Comparison of ENCODE assay signal across 8 cellular contexts in genomic region chr19:48501446-48501960, GRCh38. TPM values are rescaled to one million over a fixed set of nuclear protein-coding genes. Genes with fewer than 3 reads are reported as not detected.
A peak's percentile ranks its signal among the peaks of the same experiment; 100 is the strongest.
DNase-seq lines count a peak whose midpoint lies in the region; ATAC-seq, FAIRE-seq and TF ChIP-seq lines count a peak whose summit lies in the region.

No MANE protein-coding gene starts in this region.

- FAIRE-seq in D721Med (lab: Jason Lieb, UNC), result no peak

- peaks cover 67% of the 10 kb centered on the region for H3K27me3 ChIP-seq in left ventricle myocardium inferior (ENCODE audit: low read depth)

- DNase-seq in Right ventricle myocardium inferior (ENCODE audit: missing footprints), result no peak
- DNase-seq in left ventricle myocardium inferior, result no peak
- DNase-seq in NOMO-1 treated with dmso at 0.1 percent for 144 hours (lab: John Stamatoyannopoulos, UW; ENCODE audit: unreplicated experiment), result peak; percentile 87
- DNase-seq in iPS-NIHi7 (ENCODE audit: extremely low spot score), result peak; percentile 89
- DNase-seq in stimulated activated naive CD8-positive, alpha-beta T cell treated with anti-CD3 and anti-CD28 coated beads, Interleukin-15, amount 100 ng/mL, for 72 hours, result peak; percentile 54 to 66
- no peak for DNase-seq in D721Med (ENCODE audit: insufficient read length, low spot score)

- no peaks in the 10 kb centered on the region for H3K36me3 ChIP-seq in left ventricle myocardium inferior

- peak overlapping the region; percentile 70 for H3K4me3 Mint-ChIP-seq in activated T-helper 17 cell treated with anti-CD3 and anti-CD28 coated beads, Interleukin-2, amount 50 U/mL, for 72 hours
- peak overlapping the region; percentile 70 to 83 for H3K4me3 Mint-ChIP-seq in stimulated activated naive CD8-positive, alpha-beta T cell treated with anti-CD3 and anti-CD28 coated beads, Interleukin-15, amount 100 ng/mL, for 72 hours

- no peak overlapping the region for H3K4me3 ChIP-seq in left ventricle myocardium inferior

- intact Hi-C loops in Right ventricle myocardium inferior (cut with DNase I) (no loop called here), left ventricle myocardium inferior (cut with micrococcal nuclease) (no loop called here)

- TF ChIP-seq CTCF in left ventricle myocardium inferior (IDR thresholded peaks at IDR 0.05; ENCODE audit: borderline replicate concordance) (no peak), D721Med (IDR thresholded peaks at IDR 0.05; ENCODE audit: insufficient read depth, missing control alignments) (no peak)

- no peaks in the 10 kb centered on the region for H3K9me3 Mint-ChIP-seq in activated T-helper 17 cell treated with anti-CD3 and anti-CD28 coated beads, Interleukin-2, amount 50 U/mL, for 72 hours
- no peaks in the 10 kb centered on the region for H3K9me3 Mint-ChIP-seq in stimulated activated naive CD8-positive, alpha-beta T cell treated with anti-CD3 and anti-CD28 coated beads, Interleukin-15, amount 100 ng/mL, for 72 hours

- H3K27ac Mint-ChIP-seq in activated T-helper 17 cell treated with anti-CD3 and anti-CD28 coated beads, Interleukin-2, amount 50 U/mL, for 72 hours, result peak overlapping the region; percentile 71
- H3K27ac Mint-ChIP-seq in stimulated activated naive CD8-positive, alpha-beta T cell treated with anti-CD3 and anti-CD28 coated beads, Interleukin-15, amount 100 ng/mL, for 72 hours, result peak overlapping the region in 1 of 2 donors; percentile 75

- H3K9me3 ChIP-seq in left ventricle myocardium inferior (replicated peaks), result no peaks in the 10 kb centered on the region

- peaks cover 15% of the 10 kb centered on the region for H3K4me1 Mint-ChIP-seq in activated T-helper 17 cell treated with anti-CD3 and anti-CD28 coated beads, Interleukin-2, amount 50 U/mL, for 72 hours
- peaks cover 31% of the 10 kb centered on the region for H3K4me1 Mint-ChIP-seq in stimulated activated naive CD8-positive, alpha-beta T cell treated with anti-CD3 and anti-CD28 coated beads, Interleukin-15, amount 100 ng/mL, for 72 hours

- H3K36me3 Mint-ChIP-seq in activated T-helper 17 cell treated with anti-CD3 and anti-CD28 coated beads, Interleukin-2, amount 50 U/mL, for 72 hours (ENCODE audit: low read depth), result no peaks in the 10 kb centered on the region

- H3K27me3 Mint-ChIP-seq in activated T-helper 17 cell treated with anti-CD3 and anti-CD28 coated beads, Interleukin-2, amount 50 U/mL, for 72 hours, result no peaks in the 10 kb centered on the region
- no peaks in the 10 kb centered on the region for H3K27me3 Mint-ChIP-seq in stimulated activated naive CD8-positive, alpha-beta T cell treated with anti-CD3 and anti-CD28 coated beads, Interleukin-15, amount 100 ng/mL, for 72 hours

- peak; percentile 32 for ATAC-seq in Right ventricle myocardium inferior
- ATAC-seq in activated T-helper 17 cell treated with anti-CD3 and anti-CD28 coated beads, Interleukin-2, amount 50 U/mL, for 72 hours (replicated peaks), result peak; percentile 70
- peak; percentile 71 for ATAC-seq in stimulated activated naive CD8-positive, alpha-beta T cell treated with anti-CD3 and anti-CD28 coated beads, Interleukin-15, amount 100 ng/mL, for 72 hours
- no peak for ATAC-seq in GM18511 (IDR thresholded peaks at IDR 0.05; ENCODE audit: unreplicated experiment)

- peaks cover 15% of the 10 kb centered on the region for H3K4me1 ChIP-seq in left ventricle myocardium inferior

- no peak overlapping the region for H3K27ac ChIP-seq in left ventricle myocardium inferior (replicated peaks)

RNA-seq across cellular contexts. Expression of gene LMTK3, which starts 10.1 kb away (rescaled TPM):
- total RNA-seq in Right ventricle myocardium inferior (0.70 TPM), left ventricle myocardium inferior (1.1 TPM)
- 1 to 10 TPM; 3.8 to 5.9 TPM for total RNA-seq in activated T-helper 17 cell treated with anti-CD3 and anti-CD28 coated beads, Interleukin-2, amount 50 U/mL, for 72 hours

RNA-seq across cellular contexts. Expression of gene CYTH2, which starts 32.3 kb away (rescaled TPM):
- total RNA-seq in Right ventricle myocardium inferior (30.7 TPM), left ventricle myocardium inferior (32.1 TPM)
- 10 to 100 TPM; 30.6 to 35.4 TPM for total RNA-seq in activated T-helper 17 cell treated with anti-CD3 and anti-CD28 coated beads, Interleukin-2, amount 50 U/mL, for 72 hours

RNA-seq across cellular contexts. Expression of gene KCNJ14, which starts 46.1 kb away (rescaled TPM):
- total RNA-seq in Right ventricle myocardium inferior (0.19 TPM), left ventricle myocardium inferior (0.27 TPM)
- 1 to 10 TPM; 1.7 to 2.1 TPM for total RNA-seq in activated T-helper 17 cell treated with anti-CD3 and anti-CD28 coated beads, Interleukin-2, amount 50 U/mL, for 72 hours

RNA-seq across cellular contexts. Expression of gene SULT2B1, which starts 50.5 kb away (rescaled TPM):
- total RNA-seq in Right ventricle myocardium inferior (0.43 TPM), left ventricle myocardium inferior (0.33 TPM)
- not detected for total RNA-seq in activated T-helper 17 cell treated with anti-CD3 and anti-CD28 coated beads, Interleukin-2, amount 50 U/mL, for 72 hours

RNA-seq across cellular contexts. Expression of gene GRWD1, which starts 55.7 kb away (rescaled TPM):
- total RNA-seq in Right ventricle myocardium inferior, result 17.7 TPM
- 17.0 TPM for total RNA-seq in left ventricle myocardium inferior
- total RNA-seq in activated T-helper 17 cell treated with anti-CD3 and anti-CD28 coated beads, Interleukin-2, amount 50 U/mL, for 72 hours, result 10 to 100 TPM; 34.9 to 72.9 TPM

Comparison
In these comparisons a context has a peak if more than half of its experiments do, and no peak if none do; other contexts are left out.
1. DNase-seq: peak in NOMO-1 treated with dmso at 0.1 percent for 144 hours (single experiment), iPS-NIHi7 (single experiment) and stimulated activated naive CD8-positive, alpha-beta T cell treated with anti-CD3 and anti-CD28 coated beads, Interleukin-15, amount 100 ng/mL, for 72 hours (2 of 2); none in Right ventricle myocardium inferior (single experiment), left ventricle myocardium inferior (single experiment) and D721Med (single experiment).